Comparison of ENCODE assay signal across 20 cellular contexts in genomic region chr3:31555204-31555603, GRCh38. TPM values are rescaled to one million over a fixed set of nuclear protein-coding genes. Genes with fewer than 3 reads are reported as not detected.
A peak's percentile ranks its signal among the peaks of the same experiment; 100 is the strongest.
DNase-seq lines count a peak whose midpoint lies in the region; ATAC-seq, FAIRE-seq and TF ChIP-seq lines count a peak whose summit lies in the region.
"Had no signal": no experiment of that assay in that cellular context is flagged by ENCODE, and none has a peak within 500 bp of the region (broad histone marks: within the 10 kb centered on the region; RNA-seq: fewer than 3 reads in every experiment).

No MANE protein-coding gene starts in this region.

- H3K4me3 Mint-ChIP-seq in chondrocyte (ENCODE audit: unreplicated experiment) = no peak overlapping the region
- H3K4me3 Mint-ChIP-seq: HFFc6 had no signal

- no peaks in the 10 kb centered on the region for H3K9me2 ChIP-seq in Loucy (replicated peaks; ENCODE audit: low read depth, low read length)

- peaks cover 96% of the 10 kb centered on the region for H3K79me2 ChIP-seq in HepG2 (ENCODE audit: insufficient read depth, low read length)
- H3K79me2 ChIP-seq in Loucy (ENCODE audit: insufficient read depth, low read length) = peaks cover 100% of the 10 kb centered on the region

- H3K9me3 Mint-ChIP-seq in chondrocyte (ENCODE audit: low read depth) = peaks cover 14% of the 10 kb centered on the region

- no peak overlapping the region for H3K4me3 ChIP-seq in HepG2 (replicated peaks in 1 of 3; ENCODE audit: insufficient read depth in 1 of 3, low read depth in 2 of 3, low read length in 3 of 3)
- no peak overlapping the region for H3K4me3 ChIP-seq in right lobe of liver
- peak overlapping the region; percentile 88 for H3K4me3 ChIP-seq in Loucy (ENCODE audit: low read length, poor library complexity, severe bottlenecking)

- FAIRE-seq in HepG2 (lab: Jason Lieb, UNC) = no peak
- FAIRE-seq: GM12891 had no signal

- peaks cover 33% of the 10 kb centered on the region for H3K4me1 Mint-ChIP-seq in chondrocyte (ENCODE audit: low read depth)

- H3F3A ChIP-seq in Loucy (ENCODE audit: low read depth) = peaks cover 42% of the 10 kb centered on the region

- H3K9me3 ChIP-seq in HepG2 (ENCODE audit: low read length) (no peaks in the 10 kb centered on the region), right lobe of liver (no peaks in the 10 kb centered on the region), Loucy (ENCODE audit: insufficient read depth, low read depth, low read length) (no peaks in the 10 kb centered on the region)

- ATAC-seq in HepG2 (no peak), right lobe of liver (no peak)
- ATAC-seq: Panc1 had no signal

- H3K36me3 ChIP-seq in HepG2 (replicated peaks in 1 of 2; ENCODE audit: control insufficient read depth in 1 of 2, insufficient read depth in 2 of 2, low read length in 2 of 2) (no peaks in the 10 kb centered on the region), right lobe of liver (no peaks in the 10 kb centered on the region), Loucy (ENCODE audit: insufficient read depth, low read length) (peaks cover 77% of the 10 kb centered on the region)

- H3K9ac ChIP-seq in HepG2 (ENCODE audit: insufficient read depth, low read depth, low read length) (no peak overlapping the region), Loucy (ENCODE audit: low read depth, low read length, poor library complexity, severe bottlenecking) (peak overlapping the region; percentile 44)
- H3K9ac ChIP-seq: KMS-11 had no signal

- POLR2A ChIA-PET in HepG2 (lab: Yijun Ruan, JAX) = interaction anchor here (1.5 kb wide), 1 partner anchor 23 kb away, joined by 4 read pairs; the partner anchor contains the start of gene STT3B

- H3K27me3 Mint-ChIP-seq in chondrocyte (ENCODE audit: low read depth) = no peaks in the 10 kb centered on the region
- H3K27me3 Mint-ChIP-seq: CD4-positive, CD25-positive, alpha-beta regulatory T cell had no signal

- H3K27ac Mint-ChIP-seq in chondrocyte (ENCODE audit: unreplicated experiment) = peak overlapping the region; percentile 3
- H3K27ac Mint-ChIP-seq: HFFc6 had no signal

- H4K20me1 ChIP-seq in HepG2 (ENCODE audit: insufficient read depth, low read length) (peaks cover 38% of the 10 kb centered on the region), Loucy (ENCODE audit: insufficient read depth, low read length, poor library complexity, severe bottlenecking) (peaks cover 99% of the 10 kb centered on the region)

- H3K4me1 ChIP-seq in HepG2 (ENCODE audit: insufficient read depth, low read length) = peaks cover 13% of the 10 kb centered on the region
- H3K4me1 ChIP-seq in right lobe of liver = peaks cover 0 to 16% (median 5%) of the 10 kb centered on the region in 4 donors
- peaks cover 91% of the 10 kb centered on the region for H3K4me1 ChIP-seq in Loucy (ENCODE audit: insufficient read depth, low read length, poor library complexity, severe bottlenecking)

- BruUV-seq in HepG2 (replicated peaks; lab: Mats Ljungman, UMichigan) = no TSS peak

- H2AFZ ChIP-seq in HepG2 (ENCODE audit: low read length) (no peak overlapping the region), Loucy (ENCODE audit: low read length) (no peak overlapping the region)

- no peak overlapping the region for H3K27ac ChIP-seq in HepG2 (ENCODE audit: extremely low read length, insufficient read depth, low read length)
- H3K27ac ChIP-seq in right lobe of liver = no peak overlapping the region
- H3K27ac ChIP-seq: KMS-11 had no signal

- no peak for TF ChIP-seq EP300 in HepG2 (IDR thresholded peaks at IDR 0.05; ENCODE audit: low read depth in 2 of 2, low read length in 2 of 2)
- no peak for TF ChIP-seq EP300 in HepG2 (CRISPR knock-in tag; IDR thresholded peaks at IDR 0.05; ENCODE audit: borderline replicate concordance)

- H3K4me2 ChIP-seq in HepG2 (ENCODE audit: low read depth, low read length) (no peak overlapping the region), Loucy (ENCODE audit: low read depth, low read length, poor library complexity, severe bottlenecking) (peak overlapping the region; percentile 95)
- H3K4me2 ChIP-seq: KMS-11 had no signal

- H3K36me3 Mint-ChIP-seq in chondrocyte (ENCODE audit: low read depth) = no peaks in the 10 kb centered on the region

- in situ Hi-C loops in HepG2 (cut with HindIII; ENCODE audit: extremely low pct_ligation_motif_present, low pct_unique_long_range_greater_than_20kb) = no loop called here

- TF ChIP-seq POLR2A in HepG2 (IDR thresholded peaks at IDR 0.05; ENCODE audit: insufficient read depth in 1 of 2, low read depth in 2 of 2, low read length in 2 of 2) = no peak
- no peak for TF ChIP-seq POLR2A in right lobe of liver (IDR thresholded peaks at IDR 0.05)

- H3K27me3 ChIP-seq in HepG2 (ENCODE audit: control insufficient read depth in 1 of 2, insufficient read depth in 2 of 2, low read length in 2 of 2) (no peaks in the 10 kb centered on the region), right lobe of liver (no peaks in the 10 kb centered on the region), Loucy (ENCODE audit: insufficient read depth, low read length, poor library complexity, severe bottlenecking) (no peaks in the 10 kb centered on the region)

- TF ChIP-seq RAD21 in HepG2 (CRISPR knock-in tag; IDR thresholded peaks at IDR 0.05) = no peak

- intact Hi-C loops in HepG2 (cut with micrococcal nuclease; ENCODE audit: unreplicated experiment) = no loop called here
- intact Hi-C loops in right lobe of liver (cut with DNase I) = no loop called here

- DNase-seq in HepG2 (ENCODE audit: low spot score) = no peak
- DNase-seq in right lobe of liver = no peak
- no peak for DNase-seq in chondrocyte (ENCODE audit: low spot score)
- no peak for DNase-seq in stimulated activated CD4-positive, alpha-beta T cell treated with anti-CD3 and anti-CD28 coated beads, Interleukin-15, amount 100 ng/mL, for 24 hours
- no peak for DNase-seq in stimulated activated CD4-positive, alpha-beta T cell treated with anti-CD3 and anti-CD28 coated beads, Interleukin-4, amount 100 ng/mL, for 1 hour
- no peak for DNase-seq in middle frontal gyrus (ENCODE audit: extremely low spot score, low spot score)
- DNase-seq: CD4-positive, CD25-positive, alpha-beta regulatory T cell; DMS153; H7; HFFc6; NCI-H1105; NCI-H2029 treated with DMSO at 0.1 percent for 48 hours; NCI-H345; NCI-H524; NCI-H774; SIG-M5 had no signal

- WGBS in HepG2 (ENCODE audit: low lambda C conversion rate) = 94% methylated on average over 1 of the region's 1 CpG
- 40% methylated on average over 1 of the region's 1 CpG for WGBS in right lobe of liver (ENCODE audit: insufficient coverage, low coverage, low lambda C conversion rate, missing lambda C conversion rate)

- no peak for TF ChIP-seq CTCF in HepG2 (CRISPR knock-in tag; IDR thresholded peaks at IDR 0.05)
- TF ChIP-seq CTCF in right lobe of liver (IDR thresholded peaks at IDR 0.05) = no peak
- TF ChIP-seq CTCF in Loucy (conservative IDR thresholded peaks at IDR 0.05; ENCODE audit: low read length) = no peak
- TF ChIP-seq CTCF in chondrocyte (IDR thresholded peaks at IDR 0.05) = no peak

- CTCF ChIA-PET in HepG2 (lab: Yijun Ruan, JAX; ENCODE audit: low intra/inter-chr PET ratio, low total read pairs) = no interaction called here

TF ChIP-seq in HepG2, 621 proteins besides CTCF, POLR2A, EP300 and RAD21:
- no peak for TF ChIP-seq NFATC3 (CRISPR knock-in tag; IDR thresholded peaks at IDR 0.05)
- no peak for TF ChIP-seq SP140L (CRISPR knock-in tag; IDR thresholded peaks at IDR 0.05; ENCODE audit: borderline replicate concordance)
- TF ChIP-seq MAFK (conservative IDR thresholded peaks at IDR 0.05 in 1 of 2, IDR thresholded peaks at IDR 0.05 in 1 of 2; ENCODE audit: low read length in 2 of 2) = peak in 1 of 2 experiments; percentile 47; a peak in 2 of 4 replicates
- no peak for TF ChIP-seq LCORL (IDR thresholded peaks at IDR 0.05)
- TF ChIP-seq LCORL (CRISPR knock-in tag; IDR thresholded peaks at IDR 0.05) = no peak
- peak; percentile 11; the same call in 1 of the 2 replicates for TF ChIP-seq MAFF (IDR thresholded peaks at IDR 0.05; ENCODE audit: low read depth, low read length)
TF ChIP-seq in HepG2: peak in this region for 2.

RNA-seq across cellular contexts. Expression of gene STT3B, which starts 22.5 kb away (rescaled TPM):
- total RNA-seq in HepG2 (2016; rRNA removed; fragmentation: Illumina TruSeq; extraction: Trizol) (160 and 205 TPM in 2 replicates), right lobe of liver (10 to 100 TPM; 53.8 to 70.9 (median 65.1) TPM), chondrocyte (113 to 119 TPM (median 118 TPM) in 3 replicates)
- 106 and 107 TPM in 2 replicates for total RNA-seq in HepG2 (2016; cell fraction: cytosol; rRNA removed; fragmentation: Illumina TruSeq; extraction: Trizol; ENCODE audit: low read depth)
- total RNA-seq in HepG2 (2016; cell fraction: insoluble cytoplasmic fraction; rRNA removed; fragmentation: Illumina TruSeq; extraction: Trizol) = 157 and 195 TPM in 2 replicates
- total RNA-seq in HepG2 (2016; cell fraction: membrane; rRNA removed; fragmentation: Illumina TruSeq; extraction: Trizol) = 71.4 and 88.4 TPM in 2 replicates
- total RNA-seq in HepG2 (2016; cell fraction: nucleus; rRNA removed; fragmentation: Illumina TruSeq; extraction: Trizol) = 201 and 264 TPM in 2 replicates
- 73.6 and 85.0 TPM in 2 replicates for polyA plus RNA-seq in HepG2 (2011; rRNA removed)
- polyA plus RNA-seq in HepG2 (2011; cell fraction: cytosol; rRNA removed) = 39.4 and 56.2 TPM in 2 replicates
- polyA plus RNA-seq in HepG2 (2011; cell fraction: nucleus; rRNA removed) = 29.8 and 34.6 TPM in 2 replicates
- 70.0 and 96.2 TPM in 2 replicates for polyA plus RNA-seq in HepG2 (2012)
- 15.6 and 15.8 TPM in 2 replicates for polyA plus RNA-seq in HepG2 (2016; cell fraction: cytosol; fragmentation: Illumina TruSeq; extraction: Trizol; ENCODE audit: low read depth)
- polyA plus RNA-seq in HepG2 (2016; cell fraction: insoluble cytoplasmic fraction; fragmentation: Illumina TruSeq; extraction: Trizol; ENCODE audit: low read depth) = 107 and 116 TPM in 2 replicates
- 37.8 and 48.6 TPM in 2 replicates for polyA plus RNA-seq in HepG2 (2016; cell fraction: membrane; fragmentation: Illumina TruSeq; extraction: Trizol; ENCODE audit: low read depth)
- polyA plus RNA-seq in HepG2 (2016; cell fraction: nucleus; fragmentation: Illumina TruSeq; extraction: Trizol; ENCODE audit: insufficient read depth, low read depth) = 192 and 216 TPM in 2 replicates
- polyA minus RNA-seq in HepG2 (2011; rRNA and poly(A)+ RNA removed; ENCODE audit: low replicate concordance) = 83.7 and 110 TPM in 2 replicates
- polyA minus RNA-seq in HepG2 (2011; cell fraction: cytosol; rRNA and poly(A)+ RNA removed) = 109 and 110 TPM in 2 replicates
- 136 and 160 TPM in 2 replicates for polyA minus RNA-seq in HepG2 (2011; cell fraction: nucleus; rRNA and poly(A)+ RNA removed)
